19 cellular contexts compared by ENCODE assay signal in the genomic region with DNA sequence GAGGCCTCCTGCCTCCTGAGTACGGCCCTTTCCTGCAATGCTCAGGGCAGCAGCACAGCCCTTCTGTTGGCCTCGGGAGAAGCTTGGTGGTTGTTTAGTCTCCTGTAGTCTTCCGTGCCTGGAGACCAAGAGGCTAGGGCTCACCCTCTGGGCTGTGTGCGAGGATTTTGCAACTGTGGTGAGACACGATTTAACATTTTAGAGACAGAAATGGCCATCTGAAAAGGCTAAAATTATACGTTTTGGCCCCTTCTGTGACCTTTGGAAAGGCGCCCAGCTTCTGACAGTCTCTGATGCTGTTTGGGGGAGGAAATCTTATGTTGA. TPM values are rescaled to one million over a fixed set of nuclear protein-coding genes. Genes with fewer than 3 reads are reported as not detected.
DNase-seq lines count a peak whose midpoint lies in the region; ATAC-seq and TF ChIP-seq lines count a peak whose summit lies in the region.
"Had no signal": no experiment of that assay in that cellular context is flagged by ENCODE, and none has a peak within 500 bp of the region (broad histone marks: within the 10 kb centered on the region; RNA-seq: fewer than 3 reads in every experiment).

No MANE protein-coding gene starts in this region.

- H2AFZ ChIP-seq in osteoblast (ENCODE audit: low read length) = peak overlapping the region; percentile 66

- H3K79me2 ChIP-seq in osteoblast (ENCODE audit: insufficient read depth, low read length) = peaks cover 15% of the 10 kb centered on the region

- no peaks in the 10 kb centered on the region for H3K4me1 Mint-ChIP-seq in natural killer cell treated with Interleukin-12 subunit alpha and Interleukin-12 subunit beta and Interleukin-15 and Interleukin-18, amount 100 ng/mL, for 72 hours (ENCODE audit: low read depth in 2 of 2)
- H3K4me1 Mint-ChIP-seq: activated CD8-positive, alpha-beta memory T cell treated with anti-CD3 and anti-CD28 coated beads, Interleukin-2, amount 10 ng/mL, durations not matched to agents 7 days and 5 days; stimulated activated effector memory CD8-positive, alpha-beta T cell treated with anti-CD3 and anti-CD28 coated beads, Interleukin-12 subunit alpha, Interleukin-12 subunit beta, amount 100 ng/mL, for 72 hours; T-helper 17 cell had no signal

- H3K9me3 ChIP-seq in ascending aorta (no peaks in the 10 kb centered on the region), osteoblast (ENCODE audit: low read depth, low read length) (no peaks in the 10 kb centered on the region)

- no peak overlapping the region for H3K27ac Mint-ChIP-seq in natural killer cell treated with Interleukin-12 subunit alpha and Interleukin-12 subunit beta and Interleukin-15 and Interleukin-18, amount 100 ng/mL, for 72 hours
- H3K27ac Mint-ChIP-seq: activated CD8-positive, alpha-beta memory T cell treated with anti-CD3 and anti-CD28 coated beads, Interleukin-2, amount 10 ng/mL, durations not matched to agents 7 days and 5 days; IgD-negative memory B cell; stimulated activated effector memory CD8-positive, alpha-beta T cell treated with anti-CD3 and anti-CD28 coated beads, Interleukin-12 subunit alpha, Interleukin-12 subunit beta, amount 100 ng/mL, for 72 hours; T-helper 17 cell; type B pancreatic cell had no signal

- H3K4me3 ChIP-seq in ascending aorta = peak overlapping the region; percentile 0 to 12
- H3K4me3 ChIP-seq in fibroblast of villous mesenchyme (ENCODE audit: low read depth, low read length) = no peak overlapping the region
- H3K4me3 ChIP-seq in osteoblast (ENCODE audit: insufficient read depth, low read length) = peak overlapping the region; percentile 35
- H3K4me3 ChIP-seq: GM12878, skin epidermis had no signal

- no peak overlapping the region for H3K4me3 Mint-ChIP-seq in natural killer cell treated with Interleukin-12 subunit alpha and Interleukin-12 subunit beta and Interleukin-15 and Interleukin-18, amount 100 ng/mL, for 72 hours
- H3K4me3 Mint-ChIP-seq: activated CD8-positive, alpha-beta memory T cell treated with anti-CD3 and anti-CD28 coated beads, Interleukin-2, amount 10 ng/mL, durations not matched to agents 7 days and 5 days; IgD-negative memory B cell; stimulated activated effector memory CD8-positive, alpha-beta T cell treated with anti-CD3 and anti-CD28 coated beads, Interleukin-12 subunit alpha, Interleukin-12 subunit beta, amount 100 ng/mL, for 72 hours; T-helper 17 cell; type B pancreatic cell had no signal

- peaks cover 16 to 23% of the 10 kb centered on the region in 2 donors for H3K27me3 Mint-ChIP-seq in natural killer cell treated with Interleukin-12 subunit alpha and Interleukin-12 subunit beta and Interleukin-15 and Interleukin-18, amount 100 ng/mL, for 72 hours
- H3K27me3 Mint-ChIP-seq: activated CD8-positive, alpha-beta memory T cell treated with anti-CD3 and anti-CD28 coated beads, Interleukin-2, amount 10 ng/mL, durations not matched to agents 7 days and 5 days had no signal

- peak overlapping the region; percentile 92 to 94 for H3K27ac ChIP-seq in ascending aorta
- H3K27ac ChIP-seq in osteoblast (ENCODE audit: low read depth, low read length) = peak overlapping the region; percentile 91
- H3K27ac ChIP-seq: skin epidermis had no signal

- no peaks in the 10 kb centered on the region for H3K36me3 Mint-ChIP-seq in natural killer cell treated with Interleukin-12 subunit alpha and Interleukin-12 subunit beta and Interleukin-15 and Interleukin-18, amount 100 ng/mL, for 72 hours
- H3K36me3 Mint-ChIP-seq: activated CD8-positive, alpha-beta memory T cell treated with anti-CD3 and anti-CD28 coated beads, Interleukin-2, amount 10 ng/mL, durations not matched to agents 7 days and 5 days; stimulated activated effector memory CD8-positive, alpha-beta T cell treated with anti-CD3 and anti-CD28 coated beads, Interleukin-12 subunit alpha, Interleukin-12 subunit beta, amount 100 ng/mL, for 72 hours; type B pancreatic cell had no signal

- H3K4me1 ChIP-seq in ascending aorta (peaks cover 15 to 42% of the 10 kb centered on the region in 2 donors), osteoblast (ENCODE audit: insufficient read depth, low read length) (peaks cover 43% of the 10 kb centered on the region)

- H3K4me2 ChIP-seq in osteoblast (ENCODE audit: insufficient read depth, low read length) = peak overlapping the region; percentile 60

- H3K27me3 ChIP-seq in ascending aorta (no peaks in the 10 kb centered on the region), osteoblast (ENCODE audit: insufficient read depth, low read length) (no peaks in the 10 kb centered on the region)

- ATAC-seq in natural killer cell treated with Interleukin-12 subunit alpha and Interleukin-12 subunit beta and Interleukin-15 and Interleukin-18, amount 100 ng/mL, for 72 hours = no peak
- ATAC-seq: activated CD8-positive, alpha-beta memory T cell treated with anti-CD3 and anti-CD28 coated beads, Interleukin-2, amount 10 ng/mL, durations not matched to agents 7 days and 5 days; GM12878; stimulated activated effector memory CD8-positive, alpha-beta T cell treated with anti-CD3 and anti-CD28 coated beads, Interleukin-12 subunit alpha, Interleukin-12 subunit beta, amount 100 ng/mL, for 72 hours; T-helper 17 cell had no signal

- H3K36me3 ChIP-seq in ascending aorta (no peaks in the 10 kb centered on the region), osteoblast (ENCODE audit: insufficient read depth, low read length) (no peaks in the 10 kb centered on the region)

- TF ChIP-seq CTCF in ascending aorta (IDR thresholded peaks at IDR 0.05) (no peak), fibroblast of villous mesenchyme (IDR thresholded peaks at IDR 0.05; ENCODE audit: insufficient read depth, low read depth, low read length) (no peak), osteoblast (IDR thresholded peaks at IDR 0.05; ENCODE audit: extremely low read depth, low read depth, low read length) (no peak)

- DNase-seq in AG08396 (ENCODE audit: low spot score) (peak; percentile 71), ascending aorta (ENCODE audit: low spot score in 2 of 2) (peak in 1 of 2 donors; percentile 79), fibroblast of villous mesenchyme (ENCODE audit: low read depth) (peak; percentile 96), osteoblast (ENCODE audit: insufficient read length, low spot score, missing footprints) (peak; percentile 87), cortex of kidney (lab: John Stamatoyannopoulos, UW) (no peak), DMS53 (lab: John Stamatoyannopoulos, UW) (no peak)
- DNase-seq in natural killer cell treated with Interleukin-12 subunit alpha and Interleukin-12 subunit beta and Interleukin-15 and Interleukin-18, amount 100 ng/mL, for 72 hours (ENCODE audit: low spot score) = no peak
- DNase-seq in activated naive CD4-positive, alpha-beta T cell treated with Interleukin-2 at 50 U/mL for 16 hours = no peak
- DNase-seq: activated CD4-positive, CD25-positive, alpha-beta regulatory T cell treated with anti-CD3 and anti-CD28 coated beads, Interleukin-2, amount 50 U/mL, for 72 hours; activated CD8-positive, alpha-beta memory T cell treated with anti-CD3 and anti-CD28 coated beads, Interleukin-2, amount 10 ng/mL, durations not matched to agents 7 days and 5 days; activated effector memory CD4-positive, alpha-beta T cell treated with anti-CD3 and anti-CD28 coated beads, Interleukin-2, amount 50 U/mL, for 16 hours; H7; RPMI8226; T-helper 17 cell had no signal

- H3K9me3 Mint-ChIP-seq in natural killer cell treated with Interleukin-12 subunit alpha and Interleukin-12 subunit beta and Interleukin-15 and Interleukin-18, amount 100 ng/mL, for 72 hours = no peaks in the 10 kb centered on the region
- H3K9me3 Mint-ChIP-seq: stimulated activated effector memory CD8-positive, alpha-beta T cell treated with anti-CD3 and anti-CD28 coated beads, Interleukin-12 subunit alpha, Interleukin-12 subunit beta, amount 100 ng/mL, for 72 hours; type B pancreatic cell had no signal

- no peaks in the 10 kb centered on the region for H4K20me1 ChIP-seq in osteoblast (ENCODE audit: insufficient read depth, low read length)

- intact Hi-C loops in ascending aorta (cut with DNase I) = loop anchor here (2.0 kb wide), 1 partner anchor 53 kb away; no protein-coding TSS in a partner anchor

RNA-seq across cellular contexts. Expression of gene FOXL1, which starts 33.1 kb away (rescaled TPM):
- total RNA-seq in ascending aorta (35.7 TPM), fibroblast of villous mesenchyme (0.86 and 3.5 TPM in 2 replicates), osteoblast (2.5 and 3.2 TPM in 2 replicates)
- total RNA-seq in natural killer cell treated with Interleukin-12 subunit alpha and Interleukin-12 subunit beta and Interleukin-15 and Interleukin-18, amount 100 ng/mL, for 72 hours = not detected
- total RNA-seq: activated CD8-positive, alpha-beta memory T cell treated with anti-CD3 and anti-CD28 coated beads, Interleukin-2, amount 10 ng/mL, durations not matched to agents 7 days and 5 days; GM12878 had no signal

RNA-seq across cellular contexts. Expression of gene FOXC2, which starts 44.9 kb away (rescaled TPM):
- total RNA-seq in ascending aorta (57.2 TPM), fibroblast of villous mesenchyme (0.64 TPM in 1 of 2 replicates, not detected in the other), osteoblast (2.2 and 2.4 TPM in 2 replicates)
- total RNA-seq in natural killer cell treated with Interleukin-12 subunit alpha and Interleukin-12 subunit beta and Interleukin-15 and Interleukin-18, amount 100 ng/mL, for 72 hours = not detected
- total RNA-seq: activated CD8-positive, alpha-beta memory T cell treated with anti-CD3 and anti-CD28 coated beads, Interleukin-2, amount 10 ng/mL, durations not matched to agents 7 days and 5 days; GM12878; T-helper 17 cell had no signal

RNA-seq across cellular contexts. Expression of gene MTHFSD, which starts 56.4 kb away (rescaled TPM):
- total RNA-seq in ascending aorta = 44.1 TPM
- 11.6 and 14.7 TPM in 2 replicates for total RNA-seq in fibroblast of villous mesenchyme
- total RNA-seq in osteoblast = 18.5 and 20.3 TPM in 2 replicates
- 10 to 100 TPM; 24.3 to 32.8 TPM for total RNA-seq in natural killer cell treated with Interleukin-12 subunit alpha and Interleukin-12 subunit beta and Interleukin-15 and Interleukin-18, amount 100 ng/mL, for 72 hours

Comparison
In these comparisons a context has a peak if more than half of its experiments do, and no peak if none do; other contexts are left out.
1. DNase-seq: peak in AG08396 (single experiment), fibroblast of villous mesenchyme (single experiment) and osteoblast (single experiment); none in cortex of kidney (single experiment), DMS53 (single experiment), natural killer cell treated with Interleukin-12 subunit alpha and Interleukin-12 subunit beta and Interleukin-15 and Interleukin-18, amount 100 ng/mL, for 72 hours (single experiment) and activated naive CD4-positive, alpha-beta T cell treated with Interleukin-2 at 50 U/mL for 16 hours (single experiment).
2. RNA of gene FOXC2, which starts 44.9 kb away (total RNA-seq): 57.2 TPM in ascending aorta (single experiment); 2.2 to 2.4 TPM in osteoblast, 0.64 TPM in fibroblast of villous mesenchyme and not detected in natural killer cell treated with Interleukin-12 subunit alpha and Interleukin-12 subunit beta and Interleukin-15 and Interleukin-18, amount 100 ng/mL, for 72 hours; every median in the first group is over 10 times any median in the second.